Comparison of ENCODE assay signal across 24 cellular contexts in genomic region chr14:36208690-36209278, GRCh38. TPM values are rescaled to one million over a fixed set of nuclear protein-coding genes. Genes with fewer than 3 reads are reported as not detected.
A peak's percentile ranks its signal among the peaks of the same experiment; 100 is the strongest.
DNase-seq lines count a peak whose midpoint lies in the region; FAIRE-seq and TF ChIP-seq lines count a peak whose summit lies in the region.
"Had no signal": no experiment of that assay in that cellular context is flagged by ENCODE, and none has a peak within 500 bp of the region (broad histone marks: within the 10 kb centered on the region; RNA-seq: fewer than 3 reads in every experiment).

No MANE protein-coding gene starts in this region.

- H3K36me3 ChIP-seq in small intestine (ENCODE audit: control insufficient read depth in 2 of 2, insufficient read depth in 2 of 2, low read length in 2 of 2) (no peaks in the 10 kb centered on the region), esophagus muscularis mucosa (no peaks in the 10 kb centered on the region)
- H3K36me3 ChIP-seq: heart left ventricle, SJSA1, spleen, tibial nerve had no signal

- no peak for TF ChIP-seq POLR2A in esophagus muscularis mucosa (IDR thresholded peaks at IDR 0.05; ENCODE audit: low read depth)

- TF ChIP-seq CTCF in esophagus muscularis mucosa (IDR thresholded peaks at IDR 0.05), result no peak

- no peaks in the 10 kb centered on the region for H3K9me3 ChIP-seq in small intestine (ENCODE audit: control insufficient read depth, low read depth)
- H3K9me3 ChIP-seq in esophagus muscularis mucosa, result peaks cover 0 to 4% (median 0%) of the 10 kb centered on the region in 4 donors
- H3K9me3 ChIP-seq: SJSA1 had no signal

- H3K27ac ChIP-seq in small intestine (ENCODE audit: low read depth in 1 of 2, low read length in 1 of 2), result no peak overlapping the region
- H3K27ac ChIP-seq in esophagus muscularis mucosa (replicated peaks in 1 of 4), result no peak overlapping the region
- H3K27ac ChIP-seq: heart left ventricle, SJSA1, spleen, tibial nerve had no signal

- H3K27me3 ChIP-seq in small intestine (ENCODE audit: control insufficient read depth in 2 of 2, insufficient read depth in 2 of 2, low read length in 2 of 2) (no peaks in the 10 kb centered on the region), esophagus muscularis mucosa (no peaks in the 10 kb centered on the region)
- H3K27me3 ChIP-seq: heart left ventricle, SJSA1, tibial nerve had no signal

- intact Hi-C loops in esophagus muscularis mucosa (cut with DNase I), result no loop called here

- no peak for FAIRE-seq in small intestine (lab: Jason Lieb, UNC)
- FAIRE-seq: H1 had no signal

- no peak for TF ChIP-seq EP300 in esophagus muscularis mucosa (IDR thresholded peaks at IDR 0.05)

- peak; percentile 4 for DNase-seq in LoVo (ENCODE audit: low spot score)
- peak; percentile 66 to 91 for DNase-seq in NCI-H2081 (lab: John Stamatoyannopoulos, UW)
- peak; percentile 92 for DNase-seq in NCI-H774 (lab: John Stamatoyannopoulos, UW)
- peak; percentile 28 for DNase-seq in small intestine
- DNase-seq in GM19238 (ENCODE audit: insufficient read length, low spot score), result no peak
- no peak for DNase-seq in EL
- no peak for DNase-seq in esophagus muscularis mucosa (ENCODE audit: extremely low spot score)
- DNase-seq: activated CD4-positive, alpha-beta T cell treated with anti-CD3 and anti-CD28 coated beads for 1 hour; amygdala; effector memory CD4-positive, alpha-beta T cell; heart left ventricle; KG1; mesenchymal stem cell; NCI-H1694; spleen had no signal

- 15 to 55% (median 25%) methylated on average over 2 of the region's 2 CpGs for WGBS in small intestine, 3 donors
- 74% methylated on average over 2 of the region's 2 CpGs for WGBS in esophagus muscularis mucosa

- H3K4me1 ChIP-seq in small intestine (ENCODE audit: control insufficient read depth in 2 of 2, insufficient read depth in 1 of 2, low read depth in 1 of 2, low read length in 1 of 2), result no peaks in the 10 kb centered on the region
- no peaks in the 10 kb centered on the region for H3K4me1 ChIP-seq in esophagus muscularis mucosa
- H3K4me1 ChIP-seq: heart left ventricle, spleen, tibial nerve had no signal

- no peak overlapping the region for H3K4me3 ChIP-seq in small intestine (ENCODE audit: low read depth in 1 of 2, low read length in 2 of 2)
- no peak overlapping the region for H3K4me3 ChIP-seq in esophagus muscularis mucosa
- H3K4me3 ChIP-seq: heart left ventricle, SJSA1, spleen, tibial nerve had no signal

RNA-seq across cellular contexts. Expression of gene PTCSC3, which starts 32.3 kb away (rescaled TPM):
- not detected for polyA plus RNA-seq in small intestine
- not detected for total RNA-seq in esophagus muscularis mucosa
- total RNA-seq: activated T-helper 2 cell treated with anti-CD3 and anti-CD28 coated beads, Interferon-gamma antibody, Interleukin-2, Interleukin-4, amounts not matched to agents 10 μg/mL and 5 μg/mL and 100 μg/mL, durations not matched to agents 14 hours and 24 hours and 36 hours; fibroblast of lung; H1; heart left ventricle; natural killer cell treated with Interleukin-12 subunit alpha and Interleukin-12 subunit beta and Interleukin-15 and Interleukin-18, amount 100 ng/mL, for 72 hours; OCI-LY7; pulmonary artery endothelial cell; SJSA1; spleen; tibial nerve had no signal
- polyA plus RNA-seq: BJ, fibroblast of lung, H1, heart left ventricle, spleen had no signal

Comparison
In these comparisons a context has a peak if more than half of its experiments do, and no peak if none do; other contexts are left out.
1. DNase-seq: peak in LoVo (single experiment), NCI-H2081 (2 of 2), NCI-H774 (single experiment) and small intestine (single experiment); none in GM19238 (single experiment), EL (single experiment) and esophagus muscularis mucosa (single experiment).